In genomic region chr1:214165850-214166374, GRCh38 we compare ENCODE assay signal across 22 cellular contexts.
DNase-seq lines count a peak whose midpoint lies in the region; ATAC-seq and TF ChIP-seq lines count a peak whose summit lies in the region.
"Had no signal": no experiment of that assay in that cellular context is flagged by ENCODE, and none has a peak within 500 bp of the region (broad histone marks: within the 10 kb centered on the region; RNA-seq: fewer than 3 reads in every experiment).

No MANE protein-coding gene starts in this region.

- no peaks in the 10 kb centered on the region for H3K9me3 ChIP-seq in BE2C
- no peaks in the 10 kb centered on the region for H3K9me3 ChIP-seq in BLaER1 treated with 17β-estradiol and CSF1 and Interleukin-3, amounts not matched to agents 10 nM and 100 nM (replicated peaks in 1 of 11)
- no peaks in the 10 kb centered on the region for H3K9me3 ChIP-seq in psoas muscle
- H3K9me3 ChIP-seq: A549 had no signal

- H3K4me1 ChIP-seq in BE2C = peaks cover 13% of the 10 kb centered on the region
- peaks cover 8 to 56% (median 43%) of the 10 kb centered on the region in 10 experiments; a peak in 18 of 20 replicates for H3K4me1 ChIP-seq in BLaER1 treated with 17β-estradiol and CSF1 and Interleukin-3, amounts not matched to agents 10 nM and 100 nM
- no peaks in the 10 kb centered on the region for H3K4me1 ChIP-seq in psoas muscle
- H3K4me1 ChIP-seq: A549 had no signal

- peak; percentile 42 for DNase-seq in BE2C
- DNase-seq in NCI-H2171 treated with DMSO at 0.1 percent for 48 hours (lab: John Stamatoyannopoulos, UW) = peak; percentile 66
- DNase-seq in epithelial cell of esophagus (ENCODE audit: low read depth) = peak; percentile 16
- DNase-seq in stimulated activated CD4-positive, alpha-beta T cell treated with anti-CD3 and anti-CD28 coated beads, Interleukin-4, amount 100 ng/mL, for 24 hours = no peak
- no peak for DNase-seq in stimulated activated naive CD8-positive, alpha-beta T cell treated with anti-CD3 and anti-CD28 coated beads, Interleukin-15, Interleukin-2, amounts not matched to agents 100 U/mL and 50 U/mL, for 24 hours
- no peak for DNase-seq in psoas muscle
- DNase-seq: CD4-positive, CD25-positive, alpha-beta regulatory T cell; DMS53; GM23248; H7; Kasumi-1; NCI-H1092 treated with DMSO at 0.1 percent for 48 hours; NCI-H1694; NCI-H2029 treated with DMSO at 0.1 percent for 48 hours; NCI-H774; SHP77; SW 1271 had no signal

- H3K9ac ChIP-seq in BLaER1 treated with 17β-estradiol and CSF1 and Interleukin-3, amounts not matched to agents 10 nM and 100 nM = no peak overlapping the region
- H3K9ac ChIP-seq: GM23248 had no signal

- no peak for ATAC-seq in stimulated activated naive CD8-positive, alpha-beta T cell treated with anti-CD3 and anti-CD28 coated beads, Interleukin-15, Interleukin-2, amounts not matched to agents 100 U/mL and 50 U/mL, for 24 hours
- ATAC-seq in psoas muscle = no peak
- ATAC-seq: HepG2, Panc1 had no signal

- no peaks in the 10 kb centered on the region for H3K27me3 ChIP-seq in BE2C
- no peaks in the 10 kb centered on the region for H3K27me3 ChIP-seq in BLaER1 treated with 17β-estradiol and CSF1 and Interleukin-3, amounts not matched to agents 10 nM and 100 nM
- no peaks in the 10 kb centered on the region for H3K27me3 ChIP-seq in psoas muscle (ENCODE audit: insufficient read depth in 3 of 3, low read length in 2 of 3)

- no peak for TF ChIP-seq CTCF in BE2C (IDR thresholded peaks at IDR 0.05; ENCODE audit: low read depth, low read length)
- no peak for TF ChIP-seq CTCF in epithelial cell of esophagus (IDR thresholded peaks at IDR 0.05; ENCODE audit: insufficient read depth, low read depth, low read length, missing control alignments)
- TF ChIP-seq CTCF in psoas muscle (IDR thresholded peaks at IDR 0.05) = no peak

- WGBS in psoas muscle, 3 donors = 70 to 72% (median 71%) methylated on average over 5 of the region's 5 CpGs

- peak overlapping the region in 10 of 11 experiments; percentile 7 to 78 (median 62); a peak in 19 of 22 replicates for H3K4me2 ChIP-seq in BLaER1 treated with 17β-estradiol and CSF1 and Interleukin-3, amounts not matched to agents 10 nM and 100 nM
- H3K4me2 ChIP-seq: A549 had no signal

- no peak overlapping the region for H3K4me3 ChIP-seq in BE2C (ENCODE audit: low read depth, low read length)
- H3K4me3 ChIP-seq in BLaER1 treated with 17β-estradiol and CSF1 and Interleukin-3, amounts not matched to agents 10 nM and 100 nM = no peak overlapping the region
- no peak overlapping the region for H3K4me3 ChIP-seq in epithelial cell of esophagus (ENCODE audit: low read length)
- no peak overlapping the region for H3K4me3 ChIP-seq in psoas muscle
- H3K4me3 ChIP-seq: A549, GM23248 had no signal

- no peaks in the 10 kb centered on the region for H4K20me1 ChIP-seq in BLaER1 treated with 17β-estradiol and CSF1 and Interleukin-3, amounts not matched to agents 10 nM and 100 nM

- intact Hi-C loops in psoas muscle (cut with DNase I) = loop anchor here in 1 of 2 donors (2.0 kb wide), 1 partner anchor 287 kb away; no protein-coding TSS in a partner anchor

- H3K36me3 ChIP-seq in BE2C = no peaks in the 10 kb centered on the region
- H3K36me3 ChIP-seq in BLaER1 treated with 17β-estradiol and CSF1 and Interleukin-3, amounts not matched to agents 10 nM and 100 nM = no peaks in the 10 kb centered on the region
- no peaks in the 10 kb centered on the region for H3K36me3 ChIP-seq in psoas muscle (ENCODE audit: insufficient read depth in 1 of 2, low read depth in 1 of 2)

- peak overlapping the region in 4 of 11 experiments; percentile 18 to 37 (median 20); a peak in 3 of 22 replicates for H3K27ac ChIP-seq in BLaER1 treated with 17β-estradiol and CSF1 and Interleukin-3, amounts not matched to agents 10 nM and 100 nM
- H3K27ac ChIP-seq in psoas muscle = no peak overlapping the region
- H3K27ac ChIP-seq: A549, GM23248, RWPE1 had no signal

Comparison
In these comparisons a context has a peak if more than half of its experiments do, and no peak if none do; other contexts are left out.
1. DNase-seq: peak in BE2C (single experiment), NCI-H2171 treated with DMSO at 0.1 percent for 48 hours (single experiment) and epithelial cell of esophagus (single experiment); none in stimulated activated CD4-positive, alpha-beta T cell treated with anti-CD3 and anti-CD28 coated beads, Interleukin-4, amount 100 ng/mL, for 24 hours (single experiment), stimulated activated naive CD8-positive, alpha-beta T cell treated with anti-CD3 and anti-CD28 coated beads, Interleukin-15, Interleukin-2, amounts not matched to agents 100 U/mL and 50 U/mL, for 24 hours (single experiment) and psoas muscle (0 of 2).